ENCODE assay signal across 25 cellular contexts in the genomic region with DNA sequence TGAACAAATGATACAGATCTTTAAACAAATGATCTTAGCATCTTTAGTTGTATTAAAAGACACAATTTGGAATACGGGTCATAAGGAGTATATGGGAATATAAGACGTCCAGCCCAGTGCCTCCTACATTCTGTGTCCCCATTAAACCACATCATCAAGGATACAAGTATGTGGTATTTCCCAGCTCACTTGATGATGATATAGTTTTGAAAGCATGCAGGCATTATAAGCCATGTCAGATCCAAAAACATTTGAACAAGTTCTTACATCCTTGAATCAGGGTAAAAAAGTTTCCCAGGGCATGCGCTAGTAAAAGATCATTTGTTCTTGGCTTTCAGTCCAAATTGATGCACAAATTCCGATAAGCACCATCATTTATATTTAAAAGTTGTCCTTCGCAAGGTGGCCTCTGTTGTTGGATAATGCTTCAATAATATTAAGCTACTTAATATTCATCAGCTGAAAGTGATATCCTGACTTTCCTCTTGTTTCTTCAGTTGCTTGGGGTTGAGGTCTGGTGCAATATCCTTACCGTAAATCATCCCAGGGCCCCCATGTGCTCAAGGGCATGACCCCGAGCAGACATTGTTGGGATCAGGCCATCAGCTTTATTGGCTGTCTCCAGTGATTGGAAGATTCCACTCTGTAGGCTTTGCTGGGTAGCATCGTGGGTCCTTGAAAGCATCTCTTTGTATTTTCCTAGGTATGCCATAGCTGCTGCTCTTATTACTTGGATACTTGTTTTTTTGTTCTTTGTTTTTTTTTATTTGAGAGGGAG.
"Had no signal": no experiment of that assay in that cellular context is flagged by ENCODE, and none has a peak within 500 bp of the region (broad histone marks: within the 10 kb centered on the region; RNA-seq: fewer than 3 reads in every experiment).

No MANE protein-coding gene starts in this region.

- H3K4me1 Mint-ChIP-seq: activated CD4-positive, alpha-beta memory T cell treated with anti-CD3 and anti-CD28 coated beads, Interleukin-2, amount 10 ng/mL, durations not matched to agents 7 days and 5 days; activated naive CD8-positive, alpha-beta T cell treated with anti-CD3 and anti-CD28 coated beads, Interleukin-2, amount 10 ng/mL, durations not matched to agents 7 days and 5 days had no signal

- H3K4me1 ChIP-seq: ascending aorta had no signal

- H3K4me3 ChIP-seq: ascending aorta, SJCRH30 had no signal

- H3K4me2 ChIP-seq: SK-N-SH had no signal

- H3K9me3 Mint-ChIP-seq: activated CD4-positive, alpha-beta memory T cell treated with anti-CD3 and anti-CD28 coated beads, Interleukin-2, amount 10 ng/mL, durations not matched to agents 7 days and 5 days had no signal

- H3K27ac ChIP-seq: ascending aorta, SJCRH30, VCaP had no signal

- H3K27me3 Mint-ChIP-seq: activated CD4-positive, alpha-beta memory T cell treated with anti-CD3 and anti-CD28 coated beads, Interleukin-2, amount 10 ng/mL, durations not matched to agents 7 days and 5 days; activated CD4-positive, alpha-beta T cell treated with anti-CD3 and anti-CD28 coated beads for 36 hours; activated naive CD8-positive, alpha-beta T cell treated with anti-CD3 and anti-CD28 coated beads, Interleukin-2, amount 10 ng/mL, durations not matched to agents 7 days and 5 days had no signal

- ATAC-seq: activated CD4-positive, alpha-beta T cell treated with anti-CD3 and anti-CD28 coated beads for 36 hours; Panc1 had no signal

- H3K36me3 ChIP-seq: ascending aorta had no signal

- H3K4me3 Mint-ChIP-seq: activated CD4-positive, alpha-beta memory T cell treated with anti-CD3 and anti-CD28 coated beads, Interleukin-2, amount 10 ng/mL, durations not matched to agents 7 days and 5 days; activated CD4-positive, alpha-beta T cell treated with anti-CD3 and anti-CD28 coated beads for 36 hours; activated naive CD8-positive, alpha-beta T cell treated with anti-CD3 and anti-CD28 coated beads, Interleukin-2, amount 10 ng/mL, durations not matched to agents 7 days and 5 days had no signal

- DNase-seq: activated CD4-positive, alpha-beta memory T cell treated with anti-CD3 and anti-CD28 coated beads, Interleukin-2, amount 10 ng/mL, durations not matched to agents 7 days and 5 days; activated CD4-positive, alpha-beta T cell treated with anti-CD3 and anti-CD28 coated beads for 36 hours; activated CD4-positive, alpha-beta T cell treated with anti-CD3 and anti-CD28 coated beads, Interleukin-2, amount 50 U/mL, for 1 hour; activated naive CD4-positive, alpha-beta T cell treated with anti-CD3 and anti-CD28 coated beads, Interleukin-2, amount 50 U/mL, for 16 hours; activated naive CD8-positive, alpha-beta T cell treated with anti-CD3 and anti-CD28 coated beads, Interleukin-2, amount 10 ng/mL, durations not matched to agents 7 days and 5 days; activated T-cell treated with anti-CD3 and anti-CD28 coated beads for 4 hours; amniotic stem cell; central memory CD4-positive, alpha-beta T cell; MM.1S; NCI-H1105; NCI-H1436; NCI-H1694 treated with DMSO at 0.1 percent for 48 hours; NCI-H2029 treated with DMSO at 0.1 percent for 48 hours; NCI-H510A treated with DMSO at 0.1 percent for 48 hours; NCI-H69; NK-92 treated with Interleukin-12 subunit alpha and Interleukin-12 subunit beta, amount 100 ng/mL, for 24 hours; OCI-M1; Right ventricle myocardium superior; RPMI8226; SJCRH30; SK-N-SH; T-helper 1 cell had no signal

- H3K9me3 ChIP-seq: ascending aorta, SJCRH30, SK-N-SH had no signal

- H3K27me3 ChIP-seq: ascending aorta, SJCRH30 had no signal

- H3K9ac ChIP-seq: SK-N-SH had no signal

- H3K27ac Mint-ChIP-seq: activated CD4-positive, alpha-beta memory T cell treated with anti-CD3 and anti-CD28 coated beads, Interleukin-2, amount 10 ng/mL, durations not matched to agents 7 days and 5 days; activated CD4-positive, alpha-beta T cell treated with anti-CD3 and anti-CD28 coated beads for 36 hours; activated naive CD8-positive, alpha-beta T cell treated with anti-CD3 and anti-CD28 coated beads, Interleukin-2, amount 10 ng/mL, durations not matched to agents 7 days and 5 days had no signal

- H3K9me2 ChIP-seq: SK-N-SH had no signal
